ENCODE assay signal across 24 cellular contexts in the genomic region with DNA sequence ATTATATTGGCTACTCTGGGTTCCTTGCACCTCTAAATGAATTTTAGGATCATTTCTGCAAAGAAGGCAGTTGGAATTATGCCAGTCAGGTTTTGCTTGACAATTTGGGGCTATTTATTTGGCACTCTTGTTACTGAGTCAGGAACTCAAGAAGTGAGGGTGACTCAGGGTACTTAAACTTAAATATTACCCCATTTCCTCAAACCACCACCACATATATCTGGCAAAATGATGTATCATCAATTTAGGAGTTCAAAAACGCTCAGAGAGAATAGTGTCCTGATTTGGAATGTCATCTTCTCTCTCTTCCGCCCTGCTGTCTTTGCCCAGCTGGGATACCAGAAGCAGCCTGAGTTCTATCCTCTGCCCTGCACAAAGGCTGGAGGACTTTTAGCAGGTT. TPM values are rescaled to one million over a fixed set of nuclear protein-coding genes. Genes with fewer than 3 reads are reported as not detected.
DNase-seq lines count a peak whose midpoint lies in the region; ATAC-seq, FAIRE-seq and TF ChIP-seq lines count a peak whose summit lies in the region.
"Had no signal": no experiment of that assay in that cellular context is flagged by ENCODE, and none has a peak within 500 bp of the region (broad histone marks: within the 10 kb centered on the region; RNA-seq: fewer than 3 reads in every experiment).

No MANE protein-coding gene starts in this region.

- H3K9ac ChIP-seq in HepG2 (ENCODE audit: insufficient read depth, low read depth, low read length) (no peak overlapping the region), endodermal cell (ENCODE audit: extremely low read depth, low read length, poor library complexity, severe bottlenecking) (no peak overlapping the region)
- H3K9ac ChIP-seq: BLaER1 had no signal

- POLR2A ChIA-PET in HepG2 (lab: Yijun Ruan, JAX) = no interaction called here

- intact Hi-C loops in HepG2 (cut with micrococcal nuclease; ENCODE audit: unreplicated experiment) = no loop called here
- intact Hi-C loops in right lobe of liver (cut with DNase I) = no loop called here
- intact Hi-C loops in esophagus muscularis mucosa (cut with DNase I) = no loop called here
- intact Hi-C loops in gastrocnemius medialis (cut with DNase I; ENCODE audit: low total_unique reads) = loop anchor here (5.0 kb wide), 1 partner anchor 150 kb away; the partner anchor contains the start of gene RNU2-63P

- no peak overlapping the region for H3K27ac ChIP-seq in HepG2 (ENCODE audit: extremely low read length, insufficient read depth, low read length)
- no peak overlapping the region for H3K27ac ChIP-seq in right lobe of liver
- H3K27ac ChIP-seq in esophagus muscularis mucosa (replicated peaks in 1 of 4) = peak overlapping the region in 3 of 4 donors; percentile 86 to 88 (median 87)
- peak overlapping the region; percentile 62 to 98 (median 96) for H3K27ac ChIP-seq in gastrocnemius medialis
- no peak overlapping the region for H3K27ac ChIP-seq in endodermal cell (ENCODE audit: low read depth, low read length)
- H3K27ac ChIP-seq: BLaER1 had no signal

- no peak for TF ChIP-seq RAD21 in HepG2 (CRISPR knock-in tag; IDR thresholded peaks at IDR 0.05)

- no peak overlapping the region for H3K27ac Mint-ChIP-seq in endodermal cell
- H3K27ac Mint-ChIP-seq in chondrocyte (ENCODE audit: unreplicated experiment) = no peak overlapping the region
- H3K27ac Mint-ChIP-seq: CD4-positive, alpha-beta T cell had no signal

- CTCF ChIA-PET in HepG2 (lab: Yijun Ruan, JAX; ENCODE audit: low intra/inter-chr PET ratio, low total read pairs) = no interaction called here

- peaks cover 2% of the 10 kb centered on the region for H3K4me1 Mint-ChIP-seq in endodermal cell
- H3K4me1 Mint-ChIP-seq in chondrocyte (ENCODE audit: low read depth) = peaks cover 5% of the 10 kb centered on the region

- 50% methylated on average over 2 of the region's 2 CpGs for WGBS in HepG2 (ENCODE audit: low lambda C conversion rate)
- 79% methylated on average over 2 of the region's 2 CpGs for WGBS in right lobe of liver (ENCODE audit: insufficient coverage, low coverage, low lambda C conversion rate, missing lambda C conversion rate)
- WGBS in esophagus muscularis mucosa = 92% methylated on average over 2 of the region's 2 CpGs
- 93 to 100% methylated on average over 2 of the region's 2 CpGs for WGBS in endodermal cell (ENCODE audit: insufficient coverage in 1 of 2, insufficient read length in 1 of 2), 2 experiments

- TF ChIP-seq POLR2A in HepG2 (IDR thresholded peaks at IDR 0.05; ENCODE audit: insufficient read depth in 1 of 2, low read depth in 2 of 2, low read length in 2 of 2) (no peak), right lobe of liver (IDR thresholded peaks at IDR 0.05) (no peak), esophagus muscularis mucosa (IDR thresholded peaks at IDR 0.05; ENCODE audit: low read depth) (no peak), gastrocnemius medialis (IDR thresholded peaks at IDR 0.05) (no peak)

- H3K4me1 ChIP-seq in HepG2 (ENCODE audit: insufficient read depth, low read length) (peaks cover under 1% of the 10 kb centered on the region), right lobe of liver (peaks cover 0 to 8% (median 3%) of the 10 kb centered on the region in 4 donors), esophagus muscularis mucosa (peaks cover 22 to 45% (median 38%) of the 10 kb centered on the region in 4 donors), gastrocnemius medialis (peaks cover 44 to 54% of the 10 kb centered on the region in 2 donors), endodermal cell (ENCODE audit: control insufficient read depth, insufficient read depth, low read length) (no peaks in the 10 kb centered on the region)

- in situ Hi-C loops in HepG2 (cut with HindIII; ENCODE audit: extremely low pct_ligation_motif_present, low pct_unique_long_range_greater_than_20kb) = no loop called here
- in situ Hi-C loops in gastrocnemius medialis (cut with MboI; ENCODE audit: low sequenced_read_pairs in 4 of 4) = no loop called here

- no peak for DNase-seq in HepG2 (ENCODE audit: low spot score)
- no peak for DNase-seq in right lobe of liver
- peak; percentile 42 for DNase-seq in esophagus muscularis mucosa (ENCODE audit: extremely low spot score)
- no peak for DNase-seq in gastrocnemius medialis
- no peak for DNase-seq in activated CD4-positive, alpha-beta T cell treated with anti-CD3 and anti-CD28 coated beads, Interleukin-2, amount 50 U/mL, for 1 hour
- DNase-seq in OCI-M1 (lab: John Stamatoyannopoulos, UW) = no peak
- DNase-seq in endodermal cell = no peak
- no peak for DNase-seq in chondrocyte (ENCODE audit: low spot score)
- DNase-seq: 8988T; CD4-positive, alpha-beta T cell; H7; KBM-7; NCI-H1694; NCI-H2029 treated with DMSO at 0.1 percent for 48 hours; NCI-H446 treated with DMSO at 0.1 percent for 48 hours; NCI-H526 treated with DMSO at 0.1 percent for 48 hours; RPMI8226; SHP77 had no signal

- H4K20me1 ChIP-seq in HepG2 (ENCODE audit: insufficient read depth, low read length) = no peaks in the 10 kb centered on the region
- H4K20me1 ChIP-seq: BLaER1 had no signal

- no TSS peak for BruUV-seq in HepG2 (replicated peaks; lab: Mats Ljungman, UMichigan)

- H3K4me3 ChIP-seq in HepG2 (replicated peaks in 1 of 3; ENCODE audit: insufficient read depth in 1 of 3, low read depth in 2 of 3, low read length in 3 of 3) (no peak overlapping the region), right lobe of liver (no peak overlapping the region), esophagus muscularis mucosa (no peak overlapping the region), gastrocnemius medialis (no peak overlapping the region), endodermal cell (ENCODE audit: low read length) (no peak overlapping the region)
- H3K4me3 ChIP-seq: BLaER1 had no signal

- H3K9me3 Mint-ChIP-seq in endodermal cell = no peaks in the 10 kb centered on the region
- peaks cover 9% of the 10 kb centered on the region for H3K9me3 Mint-ChIP-seq in chondrocyte (ENCODE audit: low read depth)
- H3K9me3 Mint-ChIP-seq: CD4-positive, alpha-beta T cell had no signal

- H3K79me2 ChIP-seq in HepG2 (ENCODE audit: insufficient read depth, low read length) = no peaks in the 10 kb centered on the region

- H3K27me3 ChIP-seq in HepG2 (ENCODE audit: control insufficient read depth in 1 of 2, insufficient read depth in 2 of 2, low read length in 2 of 2) (peaks cover 0 to 38% of the 10 kb centered on the region in 2 experiments; a peak in 3 of 5 replicates), right lobe of liver (no peaks in the 10 kb centered on the region), esophagus muscularis mucosa (no peaks in the 10 kb centered on the region), gastrocnemius medialis (no peaks in the 10 kb centered on the region), endodermal cell (ENCODE audit: control insufficient read depth, insufficient read depth, low read length, poor library complexity, severe bottlenecking) (peaks cover 7% of the 10 kb centered on the region)
- H3K27me3 ChIP-seq: BLaER1 had no signal

- H3K27me3 Mint-ChIP-seq in endodermal cell (ENCODE audit: insufficient read depth) (peaks cover 29% of the 10 kb centered on the region), chondrocyte (ENCODE audit: low read depth) (peaks cover 8% of the 10 kb centered on the region)

- H3K4me3 Mint-ChIP-seq in endodermal cell (no peak overlapping the region), chondrocyte (ENCODE audit: unreplicated experiment) (no peak overlapping the region)
- H3K4me3 Mint-ChIP-seq: CD4-positive, alpha-beta T cell had no signal

- no peak overlapping the region for H2AFZ ChIP-seq in HepG2 (ENCODE audit: low read length)

- TF ChIP-seq EP300 in HepG2 (IDR thresholded peaks at IDR 0.05; ENCODE audit: low read depth in 2 of 2, low read length in 2 of 2) (no peak), HepG2 (CRISPR knock-in tag; IDR thresholded peaks at IDR 0.05; ENCODE audit: borderline replicate concordance) (no peak), esophagus muscularis mucosa (IDR thresholded peaks at IDR 0.05) (no peak)

- H3K9me3 ChIP-seq in HepG2 (ENCODE audit: low read length) (no peaks in the 10 kb centered on the region), right lobe of liver (no peaks in the 10 kb centered on the region), esophagus muscularis mucosa (no peaks in the 10 kb centered on the region), gastrocnemius medialis (no peaks in the 10 kb centered on the region), endodermal cell (ENCODE audit: control insufficient read depth, low read length) (no peaks in the 10 kb centered on the region)

- no peaks in the 10 kb centered on the region for H3K36me3 ChIP-seq in HepG2 (replicated peaks in 1 of 2; ENCODE audit: control insufficient read depth in 1 of 2, insufficient read depth in 2 of 2, low read length in 2 of 2)
- no peaks in the 10 kb centered on the region for H3K36me3 ChIP-seq in right lobe of liver
- no peaks in the 10 kb centered on the region for H3K36me3 ChIP-seq in esophagus muscularis mucosa
- no peaks in the 10 kb centered on the region for H3K36me3 ChIP-seq in gastrocnemius medialis
- no peaks in the 10 kb centered on the region for H3K36me3 ChIP-seq in endodermal cell (ENCODE audit: control insufficient read depth, insufficient read depth, low read length)
- H3K36me3 ChIP-seq: BLaER1 had no signal

- no peak for TF ChIP-seq CTCF in HepG2 (CRISPR knock-in tag; IDR thresholded peaks at IDR 0.05)
- no peak for TF ChIP-seq CTCF in right lobe of liver (IDR thresholded peaks at IDR 0.05)
- no peak for TF ChIP-seq CTCF in esophagus muscularis mucosa (IDR thresholded peaks at IDR 0.05)
- TF ChIP-seq CTCF in gastrocnemius medialis (IDR thresholded peaks at IDR 0.05 in 4 of 5, conservative IDR thresholded peaks at IDR 0.05 in 1 of 5) = no peak
- TF ChIP-seq CTCF in endodermal cell (conservative IDR thresholded peaks at IDR 0.05) = no peak
- no peak for TF ChIP-seq CTCF in chondrocyte (IDR thresholded peaks at IDR 0.05)

- H3K36me3 Mint-ChIP-seq in endodermal cell (ENCODE audit: low read depth) = no peaks in the 10 kb centered on the region
- H3K36me3 Mint-ChIP-seq in chondrocyte (ENCODE audit: low read depth) = no peaks in the 10 kb centered on the region

- no peak for FAIRE-seq in HepG2 (lab: Jason Lieb, UNC)
- FAIRE-seq: D721Med had no signal

- ATAC-seq in HepG2 (no peak), right lobe of liver (no peak), gastrocnemius medialis (no peak)

- no peak overlapping the region for H3K4me2 ChIP-seq in HepG2 (ENCODE audit: low read depth, low read length)
- H3K4me2 ChIP-seq: BLaER1 had no signal

RNA-seq across cellular contexts. Expression of gene THNSL2, which starts 2.4 kb away (rescaled TPM):
- total RNA-seq in HepG2 (2016; rRNA removed; fragmentation: Illumina TruSeq; extraction: Trizol) = not detected in 2 replicates
- total RNA-seq in HepG2 (2016; cell fraction: cytosol; rRNA removed; fragmentation: Illumina TruSeq; extraction: Trizol; ENCODE audit: low read depth) = not detected in 2 replicates
- total RNA-seq in HepG2 (2016; cell fraction: insoluble cytoplasmic fraction; rRNA removed; fragmentation: Illumina TruSeq; extraction: Trizol) = not detected in 2 replicates
- total RNA-seq in HepG2 (2016; cell fraction: membrane; rRNA removed; fragmentation: Illumina TruSeq; extraction: Trizol) = not detected in 2 replicates
- not detected in 2 replicates for total RNA-seq in HepG2 (2016; cell fraction: nucleus; rRNA removed; fragmentation: Illumina TruSeq; extraction: Trizol)
- polyA plus RNA-seq in HepG2 (2011; rRNA removed) = not detected in 2 replicates
- not detected in 2 replicates for polyA plus RNA-seq in HepG2 (2011; cell fraction: cytosol; rRNA removed)
- polyA plus RNA-seq in HepG2 (2011; cell fraction: nucleus; rRNA removed) = not detected in 2 replicates
- polyA plus RNA-seq in HepG2 (2012) = not detected in 2 replicates
- polyA plus RNA-seq in HepG2 (2016; cell fraction: cytosol; fragmentation: Illumina TruSeq; extraction: Trizol; ENCODE audit: low read depth) = not detected in 2 replicates
- not detected in 2 replicates for polyA plus RNA-seq in HepG2 (2016; cell fraction: insoluble cytoplasmic fraction; fragmentation: Illumina TruSeq; extraction: Trizol; ENCODE audit: low read depth)
- polyA plus RNA-seq in HepG2 (2016; cell fraction: membrane; fragmentation: Illumina TruSeq; extraction: Trizol; ENCODE audit: low read depth) = not detected in 2 replicates
- not detected in 2 replicates for polyA plus RNA-seq in HepG2 (2016; cell fraction: nucleus; fragmentation: Illumina TruSeq; extraction: Trizol; ENCODE audit: insufficient read depth, low read depth)
- not detected in 2 replicates for polyA minus RNA-seq in HepG2 (2011; rRNA and poly(A)+ RNA removed; ENCODE audit: low replicate concordance)
- not detected in 2 replicates for polyA minus RNA-seq in HepG2 (2011; cell fraction: cytosol; rRNA and poly(A)+ RNA removed)
- not detected in 2 replicates for polyA minus RNA-seq in HepG2 (2011; cell fraction: nucleus; rRNA and poly(A)+ RNA removed)
- 10 to 100 TPM; 21.2 to 69.9 (median 29.7) TPM for total RNA-seq in right lobe of liver
- total RNA-seq in esophagus muscularis mucosa = 10 to 100 TPM in 3 of 4 donors, 1 to 10 TPM in 1; 2.1 to 40.0 (median 29.4) TPM
- total RNA-seq in gastrocnemius medialis = 10 to 100 TPM; 11.4 to 77.4 (median 47.1) TPM
- total RNA-seq in endodermal cell = 10 to 100 TPM; 10.4 to 26.5 TPM
- polyA plus RNA-seq in endodermal cell (2013, experiment 1 of 2) = 24.9 TPM
- polyA plus RNA-seq in endodermal cell (2013, experiment 2 of 2) = 19.4 TPM
- total RNA-seq in chondrocyte = 0.58 to 2.3 TPM (median 1.4 TPM) in 3 replicates

RNA-seq across cellular contexts. Expression of gene FABP1, which starts 39.9 kb away (rescaled TPM):
- total RNA-seq in HepG2 (2016; rRNA removed; fragmentation: Illumina TruSeq; extraction: Trizol) (644 and 930 TPM in 2 replicates), right lobe of liver (1,000 to 10,000 TPM in 3 of 6 experiments, 100 to 1,000 TPM in 3; 326 to 1,933 (median 908) TPM), esophagus muscularis mucosa (1 to 10 TPM in 1 of 4 donors, not detected in 3; 3.0 TPM), gastrocnemius medialis (10 to 100 TPM in 1 of 4 donors, 1 to 10 TPM in 2, under 1 TPM in 1; 0.41 to 11.6 (median 5.2) TPM), endodermal cell (not detected), chondrocyte (not detected in 3 replicates)
- total RNA-seq in HepG2 (2016; cell fraction: cytosol; rRNA removed; fragmentation: Illumina TruSeq; extraction: Trizol; ENCODE audit: low read depth) = 281 and 361 TPM in 2 replicates
- 658 and 997 TPM in 2 replicates for total RNA-seq in HepG2 (2016; cell fraction: insoluble cytoplasmic fraction; rRNA removed; fragmentation: Illumina TruSeq; extraction: Trizol)
- total RNA-seq in HepG2 (2016; cell fraction: membrane; rRNA removed; fragmentation: Illumina TruSeq; extraction: Trizol) = 241 and 301 TPM in 2 replicates
- total RNA-seq in HepG2 (2016; cell fraction: nucleus; rRNA removed; fragmentation: Illumina TruSeq; extraction: Trizol) = 195 and 218 TPM in 2 replicates
- 1,478 and 1,608 TPM in 2 replicates for polyA plus RNA-seq in HepG2 (2011; rRNA removed)
- 1,357 and 2,069 TPM in 2 replicates for polyA plus RNA-seq in HepG2 (2011; cell fraction: cytosol; rRNA removed)
- 273 and 414 TPM in 2 replicates for polyA plus RNA-seq in HepG2 (2011; cell fraction: nucleus; rRNA removed)
- 2,038 and 4,995 TPM in 2 replicates for polyA plus RNA-seq in HepG2 (2012)
- 515 and 788 TPM in 2 replicates for polyA plus RNA-seq in HepG2 (2016; cell fraction: cytosol; fragmentation: Illumina TruSeq; extraction: Trizol; ENCODE audit: low read depth)
- 1,913 and 2,232 TPM in 2 replicates for polyA plus RNA-seq in HepG2 (2016; cell fraction: insoluble cytoplasmic fraction; fragmentation: Illumina TruSeq; extraction: Trizol; ENCODE audit: low read depth)
- 370 and 531 TPM in 2 replicates for polyA plus RNA-seq in HepG2 (2016; cell fraction: membrane; fragmentation: Illumina TruSeq; extraction: Trizol; ENCODE audit: low read depth)
- 669 and 685 TPM in 2 replicates for polyA plus RNA-seq in HepG2 (2016; cell fraction: nucleus; fragmentation: Illumina TruSeq; extraction: Trizol; ENCODE audit: insufficient read depth, low read depth)
- polyA minus RNA-seq in HepG2 (2011; rRNA and poly(A)+ RNA removed; ENCODE audit: low replicate concordance) = 148 TPM in 1 of 2 replicates, not detected in the other
- 423 and 495 TPM in 2 replicates for polyA minus RNA-seq in HepG2 (2011; cell fraction: cytosol; rRNA and poly(A)+ RNA removed)
- 182 and 351 TPM in 2 replicates for polyA minus RNA-seq in HepG2 (2011; cell fraction: nucleus; rRNA and poly(A)+ RNA removed)
- polyA plus RNA-seq in endodermal cell (2013, experiment 1 of 2) = not detected
- polyA plus RNA-seq in endodermal cell (2013, experiment 2 of 2) = 0.46 TPM
- total RNA-seq: CD4-positive, alpha-beta T cell; H7; HT-29; LHCN-M2; MCF 10A; SK-MEL-5 had no signal

Comparison
In these comparisons a context has a peak if more than half of its experiments do, and no peak if none do; other contexts are left out.
1. H3K27ac ChIP-seq: peak in esophagus muscularis mucosa (3 of 4) and gastrocnemius medialis (4 of 4); none in HepG2 (single experiment), right lobe of liver (0 of 3) and endodermal cell (single experiment).
2. RNA of gene FABP1, which starts 39.9 kb away (total RNA-seq): 326 to 1,933 TPM in right lobe of liver and 195 to 997 TPM in HepG2; 0.41 to 11.6 TPM in gastrocnemius medialis, not detected in endodermal cell, 3.0 TPM in esophagus muscularis mucosa and not detected in chondrocyte; every median in the first group is over 10 times any median in the second.